In the genomic region with DNA sequence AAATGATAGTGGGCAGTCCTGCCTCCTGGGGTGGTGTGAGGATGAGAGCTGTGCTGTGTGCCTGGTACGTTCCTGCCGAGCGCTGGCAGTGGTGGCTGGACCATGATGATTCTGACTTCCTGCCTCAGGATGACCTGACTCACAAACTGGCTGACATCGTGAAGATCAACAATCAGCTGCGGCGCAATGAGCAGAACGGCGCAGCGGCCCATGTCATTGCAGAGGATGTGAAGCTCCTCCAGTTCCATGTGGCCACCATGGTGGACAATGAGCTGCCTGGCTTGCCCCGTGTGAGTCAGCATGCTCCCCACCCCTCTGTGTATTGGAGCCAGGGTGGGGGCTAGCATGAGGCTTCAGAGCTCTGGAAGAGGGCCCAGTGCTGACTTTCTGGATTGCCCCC, we compare ENCODE assay signal across 20 cellular contexts. TPM values are rescaled to one million over a fixed set of nuclear protein-coding genes. Genes with fewer than 3 reads are reported as not detected.
A peak's percentile ranks its signal among the peaks of the same experiment; 100 is the strongest.
DNase-seq lines count a peak whose midpoint lies in the region; ATAC-seq, FAIRE-seq and TF ChIP-seq lines count a peak whose summit lies in the region.
"Had no signal": no experiment of that assay in that cellular context is flagged by ENCODE, and none has a peak within 500 bp of the region (broad histone marks: within the 10 kb centered on the region; RNA-seq: fewer than 3 reads in every experiment).

No MANE protein-coding gene starts in this region.

- H2BK15ac ChIP-seq in neuronal stem cell (ENCODE audit: low read length): no peak overlapping the region

- H3K4me2 ChIP-seq in endothelial cell of umbilical vein (ENCODE audit: insufficient read depth, low read length): no peak overlapping the region
- no peak overlapping the region for H3K4me2 ChIP-seq in neuronal stem cell (ENCODE audit: insufficient read depth, low read length, poor library complexity, severe bottlenecking)
- H3K4me2 ChIP-seq in neural progenitor cell: no peak overlapping the region

- peaks cover 9% of the 10 kb centered on the region for H3K27me3 Mint-ChIP-seq in neural progenitor cell (ENCODE audit: insufficient read depth, low read depth)

- H4K91ac ChIP-seq in neuronal stem cell (ENCODE audit: low read depth, low read length, poor library complexity): no peak overlapping the region

- intact Hi-C loops in endothelial cell of umbilical vein (cut with micrococcal nuclease): loop anchor here (1.0 to 2.0 kb wide), 2 partner anchors 13 to 140 kb away; a partner anchor contains a TSS

- H2BK5ac ChIP-seq in neuronal stem cell (ENCODE audit: low read length): peak overlapping the region; percentile 61

- CTCF ChIA-PET in endothelial cell of umbilical vein (lab: Charles Lee): interaction anchor here (0.8 to 3.5 kb wide), 11 partner anchors 9 to 168 kb away, joined by 3 to 25 read pairs (median 3); a partner anchor contains a TSS

- no peak overlapping the region for H3K14ac ChIP-seq in neuronal stem cell (ENCODE audit: low read length)

- peaks cover 50% of the 10 kb centered on the region for H3K36me3 Mint-ChIP-seq in neural progenitor cell

- H3K4me1 ChIP-seq in endothelial cell of umbilical vein (ENCODE audit: control insufficient read depth, extremely low read depth, insufficient read depth, low read length) (peaks cover 23% of the 10 kb centered on the region), neuronal stem cell (ENCODE audit: control insufficient read depth in 2 of 2, insufficient read depth in 1 of 2, low read depth in 1 of 2, low read length in 2 of 2) (no peaks in the 10 kb centered on the region), neural progenitor cell (peaks cover under 1% of the 10 kb centered on the region)
- H3K4me1 ChIP-seq: SJCRH30 had no signal

- no peak overlapping the region for H3K23ac ChIP-seq in neuronal stem cell (ENCODE audit: low read depth, low read length, poor library complexity)

- no peak for TF ChIP-seq CTCF in endothelial cell of umbilical vein (IDR thresholded peaks at IDR 0.05; ENCODE audit: extremely low read depth in 1 of 2, insufficient read depth in 1 of 2, low read depth in 1 of 2, low read length in 2 of 2)
- no peak for TF ChIP-seq CTCF in neural progenitor cell (IDR thresholded peaks at IDR 0.05)

- no peak for DNase-seq in HTR-8/SVneo (ENCODE audit: insufficient read length, low spot score)
- DNase-seq in endothelial cell of umbilical vein (ENCODE audit: low read depth, low spot score): peak; percentile 73
- no peak for DNase-seq in neuronal stem cell (ENCODE audit: low spot score)
- no peak for DNase-seq in neural progenitor cell (ENCODE audit: low spot score)
- DNase-seq: amniotic stem cell; cerebellar nuclear complex; HFFc6; Kasumi-1; kidney glomerular epithelial cell; NCI-H1105; NCI-H69; OCI-M1; SJCRH30; stimulated activated CD4-positive, alpha-beta T cell treated with anti-CD3 and anti-CD28 coated beads, Interleukin-4, amount 100 ng/mL, for 1 hour; substantia nigra; T-helper 2 cell had no signal

- H3K36me3 ChIP-seq in endothelial cell of umbilical vein (ENCODE audit: control insufficient read depth in 2 of 2, extremely low read depth in 1 of 2, insufficient read depth in 2 of 2, low read length in 2 of 2): peaks cover 32 to 40% of the 10 kb centered on the region in 2 experiments
- H3K36me3 ChIP-seq in neuronal stem cell (replicated peaks in 1 of 2; ENCODE audit: control insufficient read depth in 2 of 2, insufficient read depth in 2 of 2, low read length in 2 of 2): peaks cover 56 to 96% of the 10 kb centered on the region in 2 donors
- H3K36me3 ChIP-seq in neural progenitor cell: no peaks in the 10 kb centered on the region

- POLR2A ChIA-PET in endothelial cell of umbilical vein (lab: Charles Lee): interaction anchor here (1.4 to 1.5 kb wide), 3 partner anchors 11 to 14 kb away, joined by 6 to 7 read pairs (median 7); no protein-coding TSS in a partner anchor

- no peak for TF ChIP-seq POLR2A in endothelial cell of umbilical vein (IDR thresholded peaks at IDR 0.05; ENCODE audit: low read depth, low read length)

- dilution Hi-C loops in endothelial cell of umbilical vein (cut with MboI; ENCODE audit: extremely low pct_ligation_motif_present, low sequenced_read_pairs): no loop called here

- H3K27me3 ChIP-seq in endothelial cell of umbilical vein (ENCODE audit: control insufficient read depth in 2 of 2, insufficient read depth in 2 of 2, low read length in 2 of 2): no peaks in the 10 kb centered on the region
- H3K27me3 ChIP-seq in neuronal stem cell (ENCODE audit: control insufficient read depth in 3 of 3, insufficient read depth in 3 of 3, low read depth in 1 of 3, low read length in 3 of 3): no peaks in the 10 kb centered on the region
- H3K27me3 ChIP-seq in neural progenitor cell: no peaks in the 10 kb centered on the region
- H3K27me3 ChIP-seq: SJCRH30 had no signal

- H3K27ac ChIP-seq in endothelial cell of umbilical vein (ENCODE audit: insufficient read depth, low read depth, low read length) (peak overlapping the region; percentile 51), neuronal stem cell (replicated peaks; ENCODE audit: low read length) (no peak overlapping the region), neural progenitor cell (no peak overlapping the region)
- H3K27ac ChIP-seq: SJCRH30 had no signal

- H3K79me1 ChIP-seq in neuronal stem cell (ENCODE audit: low read depth, low read length): peaks cover 22% of the 10 kb centered on the region

- H3K4ac ChIP-seq in neuronal stem cell (ENCODE audit: low read length): no peak overlapping the region

- H3K27ac Mint-ChIP-seq in neural progenitor cell: no peak overlapping the region

- H2AK5ac ChIP-seq in neuronal stem cell (ENCODE audit: low read depth, low read length): no peak overlapping the region

- no peak for ATAC-seq in GM19397 (IDR thresholded peaks at IDR 0.05; ENCODE audit: unreplicated experiment)
- no peak for ATAC-seq in HG03097 (IDR thresholded peaks at IDR 0.05; ENCODE audit: low FRiP score, unreplicated experiment)

- H3K9me3 ChIP-seq in endothelial cell of umbilical vein (replicated peaks; ENCODE audit: control insufficient read depth, insufficient read depth, low read length) (no peaks in the 10 kb centered on the region), neuronal stem cell (replicated peaks in 1 of 2; ENCODE audit: control insufficient read depth in 2 of 2, insufficient read depth in 1 of 2, low read depth in 1 of 2, low read length in 2 of 2) (no peaks in the 10 kb centered on the region), neural progenitor cell (ENCODE audit: low read depth) (no peaks in the 10 kb centered on the region)
- H3K9me3 ChIP-seq: SJCRH30 had no signal

- FAIRE-seq in HTR-8/SVneo (lab: Jason Lieb, UNC) (peak; percentile 42), endothelial cell of umbilical vein (lab: Jason Lieb, UNC) (peak; percentile 98)

- H3K9me3 Mint-ChIP-seq in neural progenitor cell: no peaks in the 10 kb centered on the region
- H3K9me3 Mint-ChIP-seq: HFFc6 had no signal

- H3K79me2 ChIP-seq in endothelial cell of umbilical vein (ENCODE audit: control insufficient read depth, insufficient read depth, low read length) (peaks cover 41% of the 10 kb centered on the region), neural progenitor cell (ENCODE audit: low read depth) (peaks cover 38% of the 10 kb centered on the region)

- H2BK12ac ChIP-seq in neuronal stem cell (ENCODE audit: low read length): no peak overlapping the region

- H3K9me1 ChIP-seq in endothelial cell of umbilical vein (replicated peaks; ENCODE audit: control insufficient read depth, extremely low read depth, insufficient read depth, low read length): no peaks in the 10 kb centered on the region

- no peak overlapping the region for H2AFZ ChIP-seq in endothelial cell of umbilical vein (ENCODE audit: low read depth, low read length)
- H2AFZ ChIP-seq in neuronal stem cell (ENCODE audit: low read length): no peak overlapping the region
- no peak overlapping the region for H2AFZ ChIP-seq in neural progenitor cell (replicated peaks)

- H3K4me1 Mint-ChIP-seq in neural progenitor cell: peaks cover 4% of the 10 kb centered on the region

- no peak overlapping the region for H3K9ac ChIP-seq in endothelial cell of umbilical vein (replicated peaks; ENCODE audit: extremely low read depth, insufficient read depth, low read length)
- no peak overlapping the region for H3K9ac ChIP-seq in neuronal stem cell (ENCODE audit: low read depth, low read length, poor library complexity)
- no peak overlapping the region for H3K9ac ChIP-seq in neural progenitor cell

- no peak overlapping the region for H3K18ac ChIP-seq in neuronal stem cell (ENCODE audit: low read length)

- no peaks in the 10 kb centered on the region for H4K20me1 ChIP-seq in endothelial cell of umbilical vein (replicated peaks; ENCODE audit: control insufficient read depth, extremely low read depth, insufficient read depth, low read length)
- peaks cover 45% of the 10 kb centered on the region for H4K20me1 ChIP-seq in neural progenitor cell (ENCODE audit: low read depth)

- BruUV-seq in endothelial cell of umbilical vein (replicated peaks; lab: Mats Ljungman, UMichigan): no TSS peak

- no CpG with 5 or more reads among the region's 10 CpGs for WGBS in neuronal stem cell (ENCODE audit: extremely low coverage in 2 of 2, insufficient read length in 2 of 2, insufficient replicate concordance in 1 of 2), 2 donors

- H4K8ac ChIP-seq in neuronal stem cell (ENCODE audit: low read depth, low read length): no peak overlapping the region

- H2BK120ac ChIP-seq in neuronal stem cell (ENCODE audit: low read depth, low read length): no peak overlapping the region

- H3K4me3 ChIP-seq in endothelial cell of umbilical vein (replicated peaks in 1 of 3; ENCODE audit: insufficient read depth in 1 of 3, low read depth in 1 of 3, low read length in 3 of 3): no peak overlapping the region
- no peak overlapping the region for H3K4me3 ChIP-seq in neuronal stem cell (ENCODE audit: low read length in 2 of 2)
- H3K4me3 ChIP-seq in neural progenitor cell: no peak overlapping the region
- H3K4me3 ChIP-seq: SJCRH30 had no signal

- peaks cover 4% of the 10 kb centered on the region for H3F3A ChIP-seq in neural progenitor cell (ENCODE audit: low read depth)

- H3K4me3 Mint-ChIP-seq in neural progenitor cell: no peak overlapping the region
- H3K4me3 Mint-ChIP-seq: HFFc6 had no signal

RNA-seq across cellular contexts. Expression of a gene that starts 13.1 kb away (rescaled TPM):
- total RNA-seq in endothelial cell of umbilical vein (145 and 151 TPM in 2 replicates), neural progenitor cell (ENCODE audit: low replicate concordance) (32.7 and 51.4 TPM in 2 replicates)
- polyA plus RNA-seq in endothelial cell of umbilical vein: 25.1 and 45.9 TPM in 2 replicates
- 26.0 and 30.8 TPM in 2 replicates for polyA plus RNA-seq in endothelial cell of umbilical vein (2011; cell fraction: cytosol; rRNA removed)
- 107 and 129 TPM in 2 replicates for polyA plus RNA-seq in endothelial cell of umbilical vein (2011; cell fraction: nucleus; rRNA removed)
- polyA plus RNA-seq in endothelial cell of umbilical vein (2012): 70.9 and 97.1 TPM in 2 replicates
- polyA minus RNA-seq in endothelial cell of umbilical vein: 213 and 226 TPM in 2 replicates
- 88.7 TPM for polyA minus RNA-seq in endothelial cell of umbilical vein (2011; cell fraction: cytosol; rRNA and poly(A)+ RNA removed)
- 158 and 169 TPM in 2 replicates for polyA minus RNA-seq in endothelial cell of umbilical vein (2011; cell fraction: nucleus; rRNA and poly(A)+ RNA removed)
- polyA plus RNA-seq in neuronal stem cell (2013, experiment 1 of 2): 40.1 TPM
- 39.2 TPM for polyA plus RNA-seq in neuronal stem cell (2013, experiment 2 of 2)

RNA-seq across cellular contexts. Expression of a gene that starts 16.0 kb away (rescaled TPM):
- total RNA-seq in endothelial cell of umbilical vein (not detected in 2 replicates), neural progenitor cell (ENCODE audit: low replicate concordance) (not detected in 2 replicates)
- polyA plus RNA-seq in endothelial cell of umbilical vein: not detected in 2 replicates
- polyA plus RNA-seq in endothelial cell of umbilical vein (2011; cell fraction: cytosol; rRNA removed): not detected in 2 replicates
- polyA plus RNA-seq in endothelial cell of umbilical vein (2011; cell fraction: nucleus; rRNA removed): not detected in 2 replicates
- 0.16 TPM in 1 of 2 replicates, not detected in the other for polyA plus RNA-seq in endothelial cell of umbilical vein (2012)
- not detected in 2 replicates for polyA minus RNA-seq in endothelial cell of umbilical vein
- not detected for polyA minus RNA-seq in endothelial cell of umbilical vein (2011; cell fraction: cytosol; rRNA and poly(A)+ RNA removed)
- not detected in 2 replicates for polyA minus RNA-seq in endothelial cell of umbilical vein (2011; cell fraction: nucleus; rRNA and poly(A)+ RNA removed)
- polyA plus RNA-seq in neuronal stem cell (2013, experiment 1 of 2): 0.03 TPM
- not detected for polyA plus RNA-seq in neuronal stem cell (2013, experiment 2 of 2)
- total RNA-seq: HFFc6, osteocyte, SJCRH30, skeletal muscle tissue had no signal

RNA-seq across cellular contexts. Expression of a gene that starts 17.8 kb away (rescaled TPM):
- total RNA-seq in endothelial cell of umbilical vein (26.5 and 27.4 TPM in 2 replicates), neural progenitor cell (ENCODE audit: low replicate concordance) (5.4 and 15.5 TPM in 2 replicates)
- polyA plus RNA-seq in endothelial cell of umbilical vein: 15.1 and 15.7 TPM in 2 replicates
- polyA plus RNA-seq in endothelial cell of umbilical vein (2011; cell fraction: cytosol; rRNA removed): 9.4 and 11.8 TPM in 2 replicates
- 18.0 and 18.5 TPM in 2 replicates for polyA plus RNA-seq in endothelial cell of umbilical vein (2011; cell fraction: nucleus; rRNA removed)
- polyA plus RNA-seq in endothelial cell of umbilical vein (2012): 20.6 and 25.2 TPM in 2 replicates
- 29.2 and 30.0 TPM in 2 replicates for polyA minus RNA-seq in endothelial cell of umbilical vein
- 11.8 TPM for polyA minus RNA-seq in endothelial cell of umbilical vein (2011; cell fraction: cytosol; rRNA and poly(A)+ RNA removed)
- polyA minus RNA-seq in endothelial cell of umbilical vein (2011; cell fraction: nucleus; rRNA and poly(A)+ RNA removed): 12.3 and 15.1 TPM in 2 replicates
- 12.7 TPM for polyA plus RNA-seq in neuronal stem cell (2013, experiment 1 of 2)
- polyA plus RNA-seq in neuronal stem cell (2013, experiment 2 of 2): 12.7 TPM

RNA-seq across cellular contexts. Expression of a gene that starts 51.6 kb away (rescaled TPM):
- total RNA-seq in endothelial cell of umbilical vein (21.0 and 28.4 TPM in 2 replicates), neural progenitor cell (ENCODE audit: low replicate concordance) (0.75 and 2.4 TPM in 2 replicates)
- 39.4 and 40.5 TPM in 2 replicates for polyA plus RNA-seq in endothelial cell of umbilical vein
- 25.6 and 34.9 TPM in 2 replicates for polyA plus RNA-seq in endothelial cell of umbilical vein (2011; cell fraction: cytosol; rRNA removed)
- 11.2 and 15.0 TPM in 2 replicates for polyA plus RNA-seq in endothelial cell of umbilical vein (2011; cell fraction: nucleus; rRNA removed)
- polyA plus RNA-seq in endothelial cell of umbilical vein (2012): 17.3 and 30.7 TPM in 2 replicates
- 8.6 and 13.0 TPM in 2 replicates for polyA minus RNA-seq in endothelial cell of umbilical vein
- polyA minus RNA-seq in endothelial cell of umbilical vein (2011; cell fraction: cytosol; rRNA and poly(A)+ RNA removed): 1.3 TPM
- 2.6 and 3.4 TPM in 2 replicates for polyA minus RNA-seq in endothelial cell of umbilical vein (2011; cell fraction: nucleus; rRNA and poly(A)+ RNA removed)
- polyA plus RNA-seq in neuronal stem cell (2013, experiment 1 of 2): 4.8 TPM
- 4.9 TPM for polyA plus RNA-seq in neuronal stem cell (2013, experiment 2 of 2)
- total RNA-seq: SJCRH30 had no signal

RNA-seq across cellular contexts. Expression of a gene that starts 52.4 kb away (rescaled TPM):
- 5.4 and 5.6 TPM in 2 replicates for total RNA-seq in endothelial cell of umbilical vein
- polyA plus RNA-seq in endothelial cell of umbilical vein: 9.3 and 9.6 TPM in 2 replicates
- 9.6 and 9.9 TPM in 2 replicates for polyA plus RNA-seq in endothelial cell of umbilical vein (2011; cell fraction: cytosol; rRNA removed)
- polyA plus RNA-seq in endothelial cell of umbilical vein (2011; cell fraction: nucleus; rRNA removed): 2.8 and 3.2 TPM in 2 replicates
- polyA plus RNA-seq in endothelial cell of umbilical vein (2012): 3.7 and 5.6 TPM in 2 replicates
- polyA minus RNA-seq in endothelial cell of umbilical vein: 7.7 and 8.9 TPM in 2 replicates
- not detected for polyA minus RNA-seq in endothelial cell of umbilical vein (2011; cell fraction: cytosol; rRNA and poly(A)+ RNA removed)
- polyA minus RNA-seq in endothelial cell of umbilical vein (2011; cell fraction: nucleus; rRNA and poly(A)+ RNA removed): 0.82 and 1.9 TPM in 2 replicates
- 9.9 TPM for polyA plus RNA-seq in neuronal stem cell (2013, experiment 1 of 2)
- 11.1 TPM for polyA plus RNA-seq in neuronal stem cell (2013, experiment 2 of 2)
- 7.4 and 7.5 TPM in 2 replicates for total RNA-seq in neural progenitor cell (ENCODE audit: low replicate concordance)
